ENCODE assay signal across 21 cellular contexts in genomic region chr10:13842119-13842518, GRCh38.
DNase-seq lines count a peak whose midpoint lies in the region; TF ChIP-seq lines count a peak whose summit lies in the region.
"Had no signal": no experiment of that assay in that cellular context is flagged by ENCODE, and none has a peak within 500 bp of the region (broad histone marks: within the 10 kb centered on the region; RNA-seq: fewer than 3 reads in every experiment).

No MANE protein-coding gene starts in this region.

- no peak overlapping the region for H3K27ac ChIP-seq in right atrium auricular region
- no peak overlapping the region for H3K27ac ChIP-seq in left ventricle myocardium inferior (replicated peaks)
- peak overlapping the region; percentile 21 for H3K27ac ChIP-seq in subcutaneous abdominal adipose tissue (ENCODE audit: low read depth, low read length)
- H3K27ac ChIP-seq: 22Rv1, BLaER1, C4-2B, GM23248 had no signal

- TF ChIP-seq CTCF in right atrium auricular region (IDR thresholded peaks at IDR 0.05): no peak
- no peak for TF ChIP-seq CTCF in left ventricle myocardium inferior (IDR thresholded peaks at IDR 0.05; ENCODE audit: borderline replicate concordance)
- no peak for TF ChIP-seq CTCF in chondrocyte (IDR thresholded peaks at IDR 0.05)

- H3K9me3 Mint-ChIP-seq in chondrocyte (ENCODE audit: low read depth): no peaks in the 10 kb centered on the region
- H3K9me3 Mint-ChIP-seq: HFFc6 had no signal

- DNase-seq in right atrium auricular region (ENCODE audit: low spot score) (peak; percentile 50), left ventricle myocardium inferior (no peak), chondrocyte (ENCODE audit: low spot score) (no peak), Kasumi-1 (lab: John Stamatoyannopoulos, UW) (no peak), H7 (no peak)
- DNase-seq: Caco-2; CD4-positive, CD25-positive, alpha-beta regulatory T cell; CD8-positive, alpha-beta T cell; DMS153; DND-41; EL; GDM1; GM23248; H9; HFFc6 had no signal

- H3K36me3 ChIP-seq in right atrium auricular region (no peaks in the 10 kb centered on the region), left ventricle myocardium inferior (no peaks in the 10 kb centered on the region), subcutaneous abdominal adipose tissue (ENCODE audit: control insufficient read depth in 5 of 5, insufficient read depth in 5 of 5, low read length in 5 of 5) (peaks cover 0 to 7% (median 4%) of the 10 kb centered on the region in 5 donors), H7 (replicated peaks; ENCODE audit: control insufficient read depth, insufficient read depth, low read length) (no peaks in the 10 kb centered on the region)
- H3K36me3 ChIP-seq: BLaER1 had no signal

- H3K36me3 Mint-ChIP-seq in chondrocyte (ENCODE audit: low read depth): peaks cover 13% of the 10 kb centered on the region
- H3K36me3 Mint-ChIP-seq: CD8-positive, alpha-beta T cell had no signal

- H3K9ac ChIP-seq in subcutaneous abdominal adipose tissue (ENCODE audit: low read length in 5 of 5): no peak overlapping the region
- H3K9ac ChIP-seq: BLaER1, GM23248 had no signal

- H3K27me3 Mint-ChIP-seq in chondrocyte (ENCODE audit: low read depth): no peaks in the 10 kb centered on the region
- H3K27me3 Mint-ChIP-seq: CD4-positive, CD25-positive, alpha-beta regulatory T cell had no signal

- no peak overlapping the region for H3K4me3 Mint-ChIP-seq in chondrocyte (ENCODE audit: unreplicated experiment)
- H3K4me3 Mint-ChIP-seq: B cell; CD4-positive, CD25-positive, alpha-beta regulatory T cell; CD8-positive, alpha-beta T cell; H9; HFFc6 had no signal

- H3K27me3 ChIP-seq in right atrium auricular region: no peaks in the 10 kb centered on the region
- H3K27me3 ChIP-seq in left ventricle myocardium inferior (ENCODE audit: low read depth): no peaks in the 10 kb centered on the region
- H3K27me3 ChIP-seq in subcutaneous abdominal adipose tissue (ENCODE audit: control insufficient read depth in 5 of 5, insufficient read depth in 4 of 5, low read length in 5 of 5): no peaks in the 10 kb centered on the region
- H3K27me3 ChIP-seq in H7 (ENCODE audit: control insufficient read depth, insufficient read depth, low read length): no peaks in the 10 kb centered on the region
- H3K27me3 ChIP-seq: BLaER1 had no signal

- peak overlapping the region; percentile 54 for H3K27ac Mint-ChIP-seq in chondrocyte (ENCODE audit: unreplicated experiment)
- H3K27ac Mint-ChIP-seq: B cell; CD4-positive, CD25-positive, alpha-beta regulatory T cell; CD8-positive, alpha-beta T cell; H9; HFFc6 had no signal

- H3K4me1 ChIP-seq in right atrium auricular region (peaks cover 0 to 33% of the 10 kb centered on the region in 2 donors), left ventricle myocardium inferior (peaks cover 68% of the 10 kb centered on the region), subcutaneous abdominal adipose tissue (ENCODE audit: control insufficient read depth in 5 of 5, insufficient read depth in 5 of 5, low read length in 5 of 5) (peaks cover 18 to 74% (median 61%) of the 10 kb centered on the region in 5 donors)
- H3K4me1 ChIP-seq: BLaER1 had no signal

- intact Hi-C loops in left ventricle myocardium inferior (cut with micrococcal nuclease): no loop called here

- peaks cover 80% of the 10 kb centered on the region for H3K4me1 Mint-ChIP-seq in chondrocyte (ENCODE audit: low read depth)

- no peaks in the 10 kb centered on the region for H3K9me3 ChIP-seq in right atrium auricular region
- peaks cover 7% of the 10 kb centered on the region for H3K9me3 ChIP-seq in left ventricle myocardium inferior (replicated peaks)
- no peaks in the 10 kb centered on the region for H3K9me3 ChIP-seq in subcutaneous abdominal adipose tissue (ENCODE audit: control insufficient read depth in 5 of 5, low read length in 5 of 5)

- H3K4me3 ChIP-seq in right atrium auricular region (no peak overlapping the region), left ventricle myocardium inferior (no peak overlapping the region), subcutaneous abdominal adipose tissue (ENCODE audit: low read depth in 1 of 5, low read length in 5 of 5) (no peak overlapping the region), H7 (ENCODE audit: insufficient read depth, low read depth, low read length) (no peak overlapping the region)
- H3K4me3 ChIP-seq: BLaER1, GM12878, GM23248 had no signal
